ENCODE assay signal across 1 cellular context in genomic region chr4:77601614-77602187, GRCh38.
TF ChIP-seq lines count a peak whose summit lies in the region.

No MANE protein-coding gene starts in this region.

TF ChIP-seq in GM23338, 12 proteins besides CTCF, POLR2A, EP300 and RAD21 (continued from another document):
- no peak for TF ChIP-seq ZNF462 (CRISPR knock-in tag; IDR thresholded peaks at IDR 0.05)
- no peak for TF ChIP-seq EZH2phosphoT487 (IDR thresholded peaks at IDR 0.05; ENCODE audit: unreplicated experiment)
- TF ChIP-seq STAT1 (IDR thresholded peaks at IDR 0.05; ENCODE audit: unreplicated experiment), result no peak
- no peak for TF ChIP-seq CREB1 (CRISPR knock-in tag; IDR thresholded peaks at IDR 0.05; ENCODE audit: low read depth)
- no peak for TF ChIP-seq ETS1 (IDR thresholded peaks at IDR 0.05)
- TF ChIP-seq POLR2AphosphoS5 (IDR thresholded peaks at IDR 0.05; ENCODE audit: low read depth), result no peak
- no peak for TF ChIP-seq ZNF114 (CRISPR knock-in tag; IDR thresholded peaks at IDR 0.05)
- no peak for TF ChIP-seq JUNB (IDR thresholded peaks at IDR 0.05; ENCODE audit: unreplicated experiment)
